8 cellular contexts compared by ENCODE assay signal in genomic region chr17:39927101-39927927, GRCh38. TPM values are rescaled to one million over a fixed set of nuclear protein-coding genes. Genes with fewer than 3 reads are reported as not detected.
DNase-seq lines count a peak whose midpoint lies in the region; ATAC-seq and TF ChIP-seq lines count a peak whose summit lies in the region.

Gene LRRC3C (plus strand): TSS chr17:39927732. CDS start chr17:39941524, 13,792 bp downstream.
Gene ORMDL3 (minus strand): TSS chr17:39927601. CDS start chr17:39924203, 3,398 bp downstream.

- DNase-seq in Caki2 (ENCODE audit: low read depth) (peak; percentile 89), HuH-7.5 (ENCODE audit: low spot score) (peak; percentile 68), activated T-cell treated with anti-CD3 and anti-CD28 coated beads for 24 hours (ENCODE audit: low read depth) (peak; percentile 88), epidermal melanocyte (ENCODE audit: insufficient read length, low spot score) (peak; percentile 84), middle frontal gyrus (ENCODE audit: extremely low spot score, low spot score) (peak; percentile 80)
- DNase-seq in stimulated activated CD8-positive, alpha-beta memory T cell treated with anti-CD3 and anti-CD28 coated beads, Interleukin-2, amount 100 ng/mL, for 1 hour (ENCODE audit: low read depth in 2 of 2), result peak; percentile 79 to 82

- peak within 1 kb of the TSS; percentile 88 for H3K4me3 ChIP-seq in OCI-LY3 (ENCODE audit: low read length)

- no peaks in the 10 kb centered on the region for H3K9me3 ChIP-seq in OCI-LY3 (ENCODE audit: insufficient read depth, low read length)

- H3K4me2 ChIP-seq in OCI-LY3 (ENCODE audit: low read length), result peak within 1 kb of the TSS; percentile 96

- H4K20me1 ChIP-seq in OCI-LY3 (ENCODE audit: insufficient read depth, low read length), result peaks cover 19% of the 10 kb centered on the region; the same call in 1 of the 2 replicates

- peaks cover 29% of the 10 kb centered on the region for H3K79me2 ChIP-seq in OCI-LY3 (ENCODE audit: low read length)

- in situ Hi-C loops in Caki2 (cut with HindIII; ENCODE audit: low pct_unique_long_range_greater_than_20kb, low sequenced_read_pairs), result no loop called here

- peaks cover 12% of the 10 kb centered on the region for H3K36me3 ChIP-seq in OCI-LY3 (replicated peaks; ENCODE audit: low read depth, low read length)

- peaks cover 33% of the 10 kb centered on the region for H3K4me1 ChIP-seq in OCI-LY3 (ENCODE audit: low read length)

- no peaks in the 10 kb centered on the region for H3K27me3 ChIP-seq in OCI-LY3 (ENCODE audit: low read depth, low read length)

- H3K9ac ChIP-seq in OCI-LY3 (ENCODE audit: low read length), result peak within 1 kb of the TSS; percentile 88

- peak; percentile 65 for ATAC-seq in GM21447 (IDR thresholded peaks at IDR 0.05; ENCODE audit: unreplicated experiment)

- H3K27ac ChIP-seq in OCI-LY3 (ENCODE audit: low read length), result peak within 1 kb of the TSS; percentile 46

- peak within 1 kb of the TSS; percentile 90 for H2AFZ ChIP-seq in OCI-LY3 (ENCODE audit: low read depth, low read length)

- TF ChIP-seq CTCF in OCI-LY3 (IDR thresholded peaks at IDR 0.05; ENCODE audit: low read depth, low read length), result no peak

RNA-seq across cellular contexts. Expression of gene LRRC3C, which starts in this region (rescaled TPM):
- total RNA-seq in Caki2 (2014; rRNA removed; shearing (Covaris generic); ENCODE audit: low replicate concordance), result not detected in 2 replicates

RNA-seq across cellular contexts. Expression of gene ORMDL3, which starts in this region (rescaled TPM):
- 41.3 and 70.3 TPM in 2 replicates for total RNA-seq in Caki2 (2014; rRNA removed; shearing (Covaris generic); ENCODE audit: low replicate concordance)

Comparison
In these comparisons a context has a peak if more than half of its experiments do, and no peak if none do; other contexts are left out.
1. Peak in every context shown above with its lines: DNase-seq, ATAC-seq, H3K4me3 ChIP-seq and H3K27ac ChIP-seq.